14 cellular contexts compared by ENCODE assay signal in genomic region chr15:60469893-60470641, GRCh38. TPM values are rescaled to one million over a fixed set of nuclear protein-coding genes. Genes with fewer than 3 reads are reported as not detected.
DNase-seq lines count a peak whose midpoint lies in the region; ATAC-seq and TF ChIP-seq lines count a peak whose summit lies in the region.
"Had no signal": no experiment of that assay in that cellular context is flagged by ENCODE, and none has a peak within 500 bp of the region (broad histone marks: within the 10 kb centered on the region; RNA-seq: fewer than 3 reads in every experiment).

No MANE protein-coding gene starts in this region.

- CTCF ChIA-PET in mammary epithelial cell (lab: Charles Lee; ENCODE audit: low non-redundant PET) = no interaction called here
- CTCF ChIA-PET in activated CD4-positive, alpha-beta T cell treated with anti-CD3 and anti-CD28 coated beads, Interleukin-2, amount 10 ng/mL, durations not matched to agents 7 days and 5 days (lab: Charles Lee) = no interaction called here

- H3K79me2 ChIP-seq in Loucy (ENCODE audit: insufficient read depth, low read length) = peaks cover 53% of the 10 kb centered on the region
- peaks cover 32% of the 10 kb centered on the region for H3K79me2 ChIP-seq in mammary epithelial cell (ENCODE audit: insufficient read depth, low read length)

- POLR2A ChIA-PET in activated CD4-positive, alpha-beta T cell treated with anti-CD3 and anti-CD28 coated beads, Interleukin-2, amount 10 ng/mL, durations not matched to agents 7 days and 5 days (lab: Charles Lee) = no interaction called here

- ATAC-seq in right lobe of liver (peak; percentile 58 to 94 (median 78)), HG02678 (IDR thresholded peaks at IDR 0.05; ENCODE audit: unreplicated experiment) (no peak)
- ATAC-seq: left ventricle myocardium superior had no signal

- no peak overlapping the region for H3K9ac ChIP-seq in Loucy (ENCODE audit: low read depth, low read length, poor library complexity, severe bottlenecking)
- no peak overlapping the region for H3K9ac ChIP-seq in mammary epithelial cell (ENCODE audit: insufficient read depth, low read length)

- H3K27me3 ChIP-seq in Loucy (ENCODE audit: insufficient read depth, low read length, poor library complexity, severe bottlenecking) = no peaks in the 10 kb centered on the region
- H3K27me3 ChIP-seq in mammary epithelial cell (ENCODE audit: insufficient read depth, low read length) = no peaks in the 10 kb centered on the region
- H3K27me3 ChIP-seq in right lobe of liver = no peaks in the 10 kb centered on the region

- H3K4me3 ChIP-seq in Loucy (ENCODE audit: low read length, poor library complexity, severe bottlenecking) (peak overlapping the region; percentile 1), mammary epithelial cell (replicated peaks in 1 of 3; ENCODE audit: insufficient read depth in 1 of 3, low read depth in 2 of 3, low read length in 3 of 3) (no peak overlapping the region), right lobe of liver (no peak overlapping the region)

- H3K4me2 ChIP-seq in Loucy (ENCODE audit: low read depth, low read length, poor library complexity, severe bottlenecking) (peak overlapping the region; percentile 44), mammary epithelial cell (ENCODE audit: insufficient read depth, low read depth, low read length) (peak overlapping the region; percentile 29)

- no peaks in the 10 kb centered on the region for H3K9me3 Mint-ChIP-seq in activated CD4-positive, alpha-beta T cell treated with anti-CD3 and anti-CD28 coated beads, Interleukin-2, amount 10 ng/mL, durations not matched to agents 7 days and 5 days
- H3K9me3 Mint-ChIP-seq: activated naive CD8-positive, alpha-beta T cell treated with anti-CD3 and anti-CD28 coated beads, Interleukin-2, amount 10 ng/mL, durations not matched to agents 7 days and 5 days had no signal

- H3K36me3 ChIP-seq in Loucy (ENCODE audit: insufficient read depth, low read length) = peaks cover 33% of the 10 kb centered on the region
- peaks cover 19% of the 10 kb centered on the region for H3K36me3 ChIP-seq in mammary epithelial cell (ENCODE audit: insufficient read depth, low read length)
- peaks cover 0 to 36% (median 14%) of the 10 kb centered on the region in 4 donors for H3K36me3 ChIP-seq in right lobe of liver

- H3K9me3 ChIP-seq in Loucy (ENCODE audit: insufficient read depth, low read depth, low read length) = no peaks in the 10 kb centered on the region
- no peaks in the 10 kb centered on the region for H3K9me3 ChIP-seq in mammary epithelial cell (replicated peaks; ENCODE audit: insufficient read depth, low read length)
- H3K9me3 ChIP-seq in right lobe of liver = no peaks in the 10 kb centered on the region

- H3K4me1 Mint-ChIP-seq in activated CD4-positive, alpha-beta T cell treated with anti-CD3 and anti-CD28 coated beads, Interleukin-2, amount 10 ng/mL, durations not matched to agents 7 days and 5 days = peaks cover 29% of the 10 kb centered on the region

- TF ChIP-seq POLR2A in right lobe of liver (IDR thresholded peaks at IDR 0.05) = no peak

- intact Hi-C loops in mammary epithelial cell (cut with micrococcal nuclease) (no loop called here), right lobe of liver (cut with DNase I) (no loop called here)

- no TSS peak for BruUV-seq in mammary epithelial cell (replicated peaks; lab: Mats Ljungman, UMichigan)

- TF ChIP-seq CTCF in Loucy (conservative IDR thresholded peaks at IDR 0.05; ENCODE audit: low read length) (no peak), mammary epithelial cell (conservative IDR thresholded peaks at IDR 0.05 in 1 of 2, IDR thresholded peaks at IDR 0.05 in 1 of 2; ENCODE audit: extremely low read depth in 1 of 2, insufficient read depth in 1 of 2, low read depth in 1 of 2, low read length in 2 of 2) (no peak), right lobe of liver (IDR thresholded peaks at IDR 0.05) (no peak)

- H3K9me2 ChIP-seq in Loucy (replicated peaks; ENCODE audit: low read depth, low read length) = no peaks in the 10 kb centered on the region

- H4K20me1 ChIP-seq in Loucy (ENCODE audit: insufficient read depth, low read length, poor library complexity, severe bottlenecking) = peaks cover 2% of the 10 kb centered on the region
- no peaks in the 10 kb centered on the region for H4K20me1 ChIP-seq in mammary epithelial cell (ENCODE audit: insufficient read depth, low read length)

- H3K36me3 Mint-ChIP-seq in activated CD4-positive, alpha-beta T cell treated with anti-CD3 and anti-CD28 coated beads, Interleukin-2, amount 10 ng/mL, durations not matched to agents 7 days and 5 days (ENCODE audit: low read depth) = peaks cover 52% of the 10 kb centered on the region

- H2AFZ ChIP-seq in Loucy (ENCODE audit: low read length) (no peak overlapping the region), mammary epithelial cell (ENCODE audit: low read depth, low read length) (peak overlapping the region; percentile 58)

- dilution Hi-C loops in mammary epithelial cell (cut with HindIII; ENCODE audit: low sequenced_read_pairs) = no loop called here

- DNase-seq in CD1c-positive myeloid dendritic cell (ENCODE audit: extremely low spot score) (peak; percentile 29), mammary epithelial cell (peak; percentile 31), right lobe of liver (no peak)
- no peak for DNase-seq in activated CD4-positive, alpha-beta T cell treated with anti-CD3 and anti-CD28 coated beads, Interleukin-2, amount 10 ng/mL, durations not matched to agents 7 days and 5 days
- no peak for DNase-seq in stimulated activated CD4-positive, alpha-beta T cell treated with anti-CD3 and anti-CD28 coated beads, Interleukin-15, amount 100 ng/mL, for 24 hours
- no peak for DNase-seq in stimulated activated CD4-positive, alpha-beta T cell treated with anti-CD3 and anti-CD28 coated beads, Interleukin-4, amount 100 ng/mL, for 4 hours
- DNase-seq: activated naive CD8-positive, alpha-beta T cell treated with anti-CD3 and anti-CD28 coated beads, Interleukin-2, amount 10 ng/mL, durations not matched to agents 7 days and 5 days; GOT3; left ventricle myocardium superior; NCI-H2081; T-helper 9 cell had no signal

- peak overlapping the region; percentile 36 for H3K27ac ChIP-seq in mammary epithelial cell (ENCODE audit: insufficient read depth, low read depth, low read length)
- H3K27ac ChIP-seq in right lobe of liver = peak overlapping the region in 1 of 3 donors; percentile 47
- H3K27ac ChIP-seq: C4-2B had no signal

- no peaks in the 10 kb centered on the region for H3K27me3 Mint-ChIP-seq in activated CD4-positive, alpha-beta T cell treated with anti-CD3 and anti-CD28 coated beads, Interleukin-2, amount 10 ng/mL, durations not matched to agents 7 days and 5 days
- H3K27me3 Mint-ChIP-seq: activated naive CD8-positive, alpha-beta T cell treated with anti-CD3 and anti-CD28 coated beads, Interleukin-2, amount 10 ng/mL, durations not matched to agents 7 days and 5 days had no signal

- H3K27ac Mint-ChIP-seq in activated CD4-positive, alpha-beta T cell treated with anti-CD3 and anti-CD28 coated beads, Interleukin-2, amount 10 ng/mL, durations not matched to agents 7 days and 5 days = no peak overlapping the region
- H3K27ac Mint-ChIP-seq: activated naive CD8-positive, alpha-beta T cell treated with anti-CD3 and anti-CD28 coated beads, Interleukin-2, amount 10 ng/mL, durations not matched to agents 7 days and 5 days had no signal

- H3K4me1 ChIP-seq in Loucy (ENCODE audit: insufficient read depth, low read length, poor library complexity, severe bottlenecking) = peaks cover 16% of the 10 kb centered on the region
- H3K4me1 ChIP-seq in mammary epithelial cell (ENCODE audit: insufficient read depth, low read length) = peaks cover 5% of the 10 kb centered on the region
- H3K4me1 ChIP-seq in right lobe of liver = peaks cover 0 to 18% (median 0%) of the 10 kb centered on the region in 4 donors

- H3K4me3 Mint-ChIP-seq in activated CD4-positive, alpha-beta T cell treated with anti-CD3 and anti-CD28 coated beads, Interleukin-2, amount 10 ng/mL, durations not matched to agents 7 days and 5 days = no peak overlapping the region
- H3K4me3 Mint-ChIP-seq: activated naive CD8-positive, alpha-beta T cell treated with anti-CD3 and anti-CD28 coated beads, Interleukin-2, amount 10 ng/mL, durations not matched to agents 7 days and 5 days had no signal

- H3F3A ChIP-seq in Loucy (ENCODE audit: low read depth) = no peaks in the 10 kb centered on the region

- in situ Hi-C loops in mammary epithelial cell (cut with MboI; ENCODE audit: low sequenced_read_pairs in 2 of 2) = loop anchor here in 1 of 2 donors (25.0 kb wide), 1 partner anchor 108 kb away; no protein-coding TSS in a partner anchor

RNA-seq across cellular contexts. Expression of gene ICE2, which starts 8.9 kb away (rescaled TPM):
- total RNA-seq in mammary epithelial cell (10 to 100 TPM; 31.2 to 48.0 TPM), right lobe of liver (10 to 100 TPM; 13.1 to 31.7 (median 17.6) TPM)
- polyA plus RNA-seq in mammary epithelial cell = 17.3 TPM
- 23.4 TPM for polyA minus RNA-seq in mammary epithelial cell
- 10 to 100 TPM; 70.0 to 77.7 TPM for total RNA-seq in activated CD4-positive, alpha-beta T cell treated with anti-CD3 and anti-CD28 coated beads, Interleukin-2, amount 10 ng/mL, durations not matched to agents 7 days and 5 days

Comparison
In these comparisons a context has a peak if more than half of its experiments do, and no peak if none do; other contexts are left out.
1. DNase-seq: peak in CD1c-positive myeloid dendritic cell (single experiment) and mammary epithelial cell (single experiment); none in right lobe of liver (0 of 3), activated CD4-positive, alpha-beta T cell treated with anti-CD3 and anti-CD28 coated beads, Interleukin-2, amount 10 ng/mL, durations not matched to agents 7 days and 5 days (single experiment), stimulated activated CD4-positive, alpha-beta T cell treated with anti-CD3 and anti-CD28 coated beads, Interleukin-15, amount 100 ng/mL, for 24 hours (single experiment) and stimulated activated CD4-positive, alpha-beta T cell treated with anti-CD3 and anti-CD28 coated beads, Interleukin-4, amount 100 ng/mL, for 4 hours (0 of 2).